In the genomic region with DNA sequence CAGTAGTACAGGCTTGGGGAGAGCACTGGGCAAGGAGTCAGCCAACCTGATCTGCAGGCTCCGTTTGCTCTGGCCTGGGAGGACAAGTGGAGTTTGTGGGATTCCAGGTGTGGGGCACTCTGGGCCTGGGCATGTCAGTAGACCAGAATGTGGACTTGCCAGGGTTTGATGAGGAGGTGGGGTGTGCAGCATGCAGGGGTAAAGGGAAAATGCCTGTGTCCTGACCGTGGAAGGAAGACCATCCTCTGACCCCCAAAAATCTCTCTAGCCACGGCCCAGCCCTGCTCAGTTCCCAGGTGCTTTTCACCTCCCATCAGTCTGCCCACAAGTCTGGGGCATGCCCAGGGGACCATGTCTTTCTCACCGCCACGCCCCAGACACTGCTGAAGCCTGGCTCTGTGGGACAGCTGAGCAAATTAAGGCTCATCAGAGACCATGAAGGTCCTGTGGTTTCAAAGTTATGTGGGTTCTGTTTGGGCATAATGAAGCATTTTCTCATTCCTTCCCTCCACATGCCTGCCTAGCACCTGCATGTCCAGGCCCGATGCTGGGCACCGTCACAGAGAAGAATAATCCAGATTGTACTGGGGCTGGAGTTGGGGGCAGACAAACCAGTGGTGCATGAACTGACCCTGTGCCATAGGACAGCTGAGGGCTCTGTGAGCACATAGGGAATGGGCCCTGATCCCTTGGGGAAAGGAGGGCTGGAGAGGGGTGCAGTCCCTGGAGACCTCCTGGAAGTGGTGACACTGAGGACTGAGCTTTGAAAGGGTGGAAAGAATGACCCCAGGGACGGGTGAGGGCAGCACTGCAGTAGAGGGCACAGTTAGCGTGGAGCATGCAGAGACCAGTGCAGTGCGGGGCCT, we compare ENCODE assay signal across 18 cellular contexts. TPM values are rescaled to one million over a fixed set of nuclear protein-coding genes. Genes with fewer than 3 reads are reported as not detected.
DNase-seq lines count a peak whose midpoint lies in the region; ATAC-seq, FAIRE-seq and TF ChIP-seq lines count a peak whose summit lies in the region.
"Had no signal": no experiment of that assay in that cellular context is flagged by ENCODE, and none has a peak within 500 bp of the region (broad histone marks: within the 10 kb centered on the region; RNA-seq: fewer than 3 reads in every experiment).

No MANE protein-coding gene starts in this region.

- no peak overlapping the region for H3K4me3 ChIP-seq in left ventricle myocardium inferior
- no peak overlapping the region for H3K4me3 ChIP-seq in bronchial epithelial cell (ENCODE audit: low read depth, low read length)
- H3K4me3 ChIP-seq in right cardiac atrium (ENCODE audit: low read length): no peak overlapping the region
- H3K4me3 ChIP-seq in upper lobe of right lung: no peak overlapping the region

- ATAC-seq in Right ventricle myocardium superior (ENCODE audit: poor library complexity): peak; percentile 18
- ATAC-seq in right cardiac atrium: peak; percentile 20 to 34
- ATAC-seq in upper lobe of right lung: peak; percentile 19
- ATAC-seq in HG03378 (IDR thresholded peaks at IDR 0.05; ENCODE audit: unreplicated experiment): no peak
- no peak for ATAC-seq in GM19395 (IDR thresholded peaks at IDR 0.05; ENCODE audit: unreplicated experiment)
- ATAC-seq: HepG2 had no signal

- WGBS in right cardiac atrium: 88% methylated on average over 10 of the region's 10 CpGs

- H3K36me3 ChIP-seq in left ventricle myocardium inferior (no peaks in the 10 kb centered on the region), bronchial epithelial cell (ENCODE audit: control insufficient read depth, insufficient read depth, low read length) (no peaks in the 10 kb centered on the region), upper lobe of right lung (no peaks in the 10 kb centered on the region)

- no peaks in the 10 kb centered on the region for H3K9me3 ChIP-seq in left ventricle myocardium inferior (replicated peaks)
- H3K9me3 ChIP-seq in right cardiac atrium (ENCODE audit: control insufficient read depth, low read length): no peaks in the 10 kb centered on the region
- H3K9me3 ChIP-seq in upper lobe of right lung: no peaks in the 10 kb centered on the region

- peak; percentile 43 for FAIRE-seq in bronchial epithelial cell (lab: Jason Lieb, UNC)
- FAIRE-seq: GM18507 had no signal

- intact Hi-C loops in Right ventricle myocardium superior (cut with DNase I) (no loop called here), left ventricle myocardium inferior (cut with micrococcal nuclease) (no loop called here), right cardiac atrium (cut with DNase I) (loop anchor here in 2 of 4 donors (5.0 kb wide), 2 partner anchors 68 to 73 kb away; no protein-coding TSS in a partner anchor), upper lobe of right lung (cut with DNase I) (no loop called here)

- H3K4me1 ChIP-seq in left ventricle myocardium inferior (no peaks in the 10 kb centered on the region), right cardiac atrium (ENCODE audit: control insufficient read depth, insufficient read depth, low read length) (no peaks in the 10 kb centered on the region), upper lobe of right lung (no peaks in the 10 kb centered on the region)

- H3K27ac ChIP-seq in left ventricle myocardium inferior (replicated peaks): no peak overlapping the region
- no peak overlapping the region for H3K27ac ChIP-seq in right cardiac atrium (ENCODE audit: low read length)
- no peak overlapping the region for H3K27ac ChIP-seq in upper lobe of right lung

- H3K27me3 ChIP-seq in left ventricle myocardium inferior (ENCODE audit: low read depth) (peaks cover 3% of the 10 kb centered on the region), bronchial epithelial cell (ENCODE audit: control insufficient read depth, insufficient read depth, low read length) (no peaks in the 10 kb centered on the region), right cardiac atrium (ENCODE audit: control insufficient read depth, insufficient read depth) (no peaks in the 10 kb centered on the region), upper lobe of right lung (no peaks in the 10 kb centered on the region)

- in situ Hi-C loops in GM13977 (cut with MboI; ENCODE audit: low pct_unique_long_range_greater_than_20kb, low sequenced_read_pairs, unreplicated experiment): no loop called here

- no peak for DNase-seq in Right ventricle myocardium superior
- no peak for DNase-seq in left ventricle myocardium inferior
- peak; percentile 48 for DNase-seq in bronchial epithelial cell (ENCODE audit: low read depth)
- no peak for DNase-seq in right cardiac atrium
- DNase-seq in upper lobe of right lung: no peak
- DNase-seq in GM13977 (ENCODE audit: low spot score): no peak
- DNase-seq: CD8-positive, alpha-beta memory T cell; DMS79 treated with DMSO at 0.1 percent for 48 hours; GOT3; KG1; NCI-H1436; NCI-H2029; NCI-H510A had no signal

- TF ChIP-seq CTCF in left ventricle myocardium inferior (IDR thresholded peaks at IDR 0.05; ENCODE audit: borderline replicate concordance) (no peak), bronchial epithelial cell (IDR thresholded peaks at IDR 0.05; ENCODE audit: insufficient read depth, low read length, severe bottlenecking) (no peak), upper lobe of right lung (IDR thresholded peaks at IDR 0.05) (no peak), GM13977 (IDR thresholded peaks at IDR 0.05; ENCODE audit: extremely low read depth, insufficient read depth, missing control alignments) (no peak)

RNA-seq across cellular contexts. Expression of gene KCNF1, which starts 6.5 kb away (rescaled TPM):
- not detected for total RNA-seq in Right ventricle myocardium superior
- total RNA-seq in left ventricle myocardium inferior: 0.30 TPM
- total RNA-seq in bronchial epithelial cell: not detected in 2 replicates
- total RNA-seq in right cardiac atrium: under 1 TPM; 0.45 to 0.76 (median 0.58) TPM
- polyA plus RNA-seq in right cardiac atrium: 0.52 TPM
- total RNA-seq in upper lobe of right lung: 0.17 TPM
- total RNA-seq: CD8-positive, alpha-beta memory T cell had no signal
- polyA plus RNA-seq: BJ; CD8-positive, alpha-beta memory T cell had no signal

Comparison
In these comparisons a context has a peak if more than half of its experiments do, and no peak if none do; other contexts are left out.
1. ATAC-seq: peak in Right ventricle myocardium superior (single experiment), right cardiac atrium (2 of 2) and upper lobe of right lung (single experiment); none in HG03378 (single experiment) and GM19395 (single experiment).